1 cellular context compared by ENCODE assay signal in genomic region chr3:66075281-66075680, GRCh38.
TF ChIP-seq lines count a peak whose summit lies in the region.

No MANE protein-coding gene starts in this region.

TF ChIP-seq in HepG2, 621 proteins besides CTCF, POLR2A, EP300 and RAD21 (continued from another document):
- TF ChIP-seq ZNF841 (CRISPR knock-in tag; IDR thresholded peaks at IDR 0.05; ENCODE audit: borderline replicate concordance) (no peak), NFYC (CRISPR knock-in tag; IDR thresholded peaks at IDR 0.05) (no peak), ZSCAN5A (CRISPR knock-in tag; IDR thresholded peaks at IDR 0.05; ENCODE audit: borderline replicate concordance) (no peak), PITX1 (CRISPR knock-in tag; IDR thresholded peaks at IDR 0.05) (no peak), E2F5 (CRISPR knock-in tag; conservative IDR thresholded peaks at IDR 0.05) (no peak), ZNF407 (CRISPR knock-in tag; IDR thresholded peaks at IDR 0.05; ENCODE audit: not compliant biosample characterization) (no peak), PLRG1 (conservative IDR thresholded peaks at IDR 0.05) (no peak), ZNF646 (CRISPR knock-in tag; IDR thresholded peaks at IDR 0.05) (no peak), ZFP36L2 (CRISPR knock-in tag; IDR thresholded peaks at IDR 0.05) (no peak), MBD4 (IDR thresholded peaks at IDR 0.05; ENCODE audit: borderline replicate concordance, low read length) (no peak), NFE2 (CRISPR knock-in tag; IDR thresholded peaks at IDR 0.05) (no peak), ZNF468 (CRISPR knock-in tag; IDR thresholded peaks at IDR 0.05) (no peak), ZNF121 (CRISPR knock-in tag; IDR thresholded peaks at IDR 0.05) (no peak), DZIP1 (CRISPR knock-in tag; IDR thresholded peaks at IDR 0.05) (no peak), GMEB1 (CRISPR knock-in tag; IDR thresholded peaks at IDR 0.05; ENCODE audit: borderline replicate concordance) (no peak)
